1 cellular context compared by ENCODE assay signal in genomic region chr11:36564376-36565032, GRCh38.
TF ChIP-seq lines count a peak whose summit lies in the region.

No MANE protein-coding gene starts in this region.

TF ChIP-seq in endothelial cell of umbilical vein, 7 proteins besides CTCF, POLR2A, EP300 and RAD21 (continued from another document):
- TF ChIP-seq JUN (IDR thresholded peaks at IDR 0.05; ENCODE audit: borderline replicate concordance, insufficient read depth, insufficient read length, low read depth) (no peak), MYC (IDR thresholded peaks at IDR 0.05; ENCODE audit: low read depth, low read length) (no peak), GATA2 (IDR thresholded peaks at IDR 0.05; ENCODE audit: insufficient read depth, insufficient read length, low read depth, low read length) (no peak), FOS (IDR thresholded peaks at IDR 0.05; ENCODE audit: borderline replicate concordance, insufficient read depth, low read length) (no peak), EZH2 (IDR thresholded peaks at IDR 0.05; ENCODE audit: borderline replicate concordance, low read depth, low read length, severe bottlenecking) (no peak)
